12 cellular contexts compared by ENCODE assay signal in the genomic region with DNA sequence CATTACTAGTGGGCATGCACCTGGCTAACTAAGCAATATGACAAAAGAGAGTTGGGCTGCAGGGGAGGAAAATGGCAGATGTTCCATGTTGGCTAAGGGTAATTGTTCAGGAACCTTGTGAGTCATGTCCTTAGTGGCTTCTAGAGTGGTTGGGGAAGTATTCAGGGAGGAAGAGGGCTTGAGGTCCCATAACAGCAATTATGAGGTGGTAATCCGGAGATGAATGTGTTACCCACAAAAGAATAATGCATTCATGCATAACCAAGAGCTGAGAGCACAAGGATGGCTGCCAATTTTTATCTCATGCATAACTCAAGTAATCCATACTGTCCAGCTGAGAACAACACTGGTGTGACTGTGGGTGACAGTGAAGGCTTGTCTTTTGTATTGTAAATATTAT. TPM values are rescaled to one million over a fixed set of nuclear protein-coding genes. Genes with fewer than 3 reads are reported as not detected.
DNase-seq lines count a peak whose midpoint lies in the region; ATAC-seq, FAIRE-seq and TF ChIP-seq lines count a peak whose summit lies in the region.
"Had no signal": no experiment of that assay in that cellular context is flagged by ENCODE, and none has a peak within 500 bp of the region (broad histone marks: within the 10 kb centered on the region; RNA-seq: fewer than 3 reads in every experiment).

No MANE protein-coding gene starts in this region.

- no peak overlapping the region for H3K14ac ChIP-seq in mesenchymal stem cell (ENCODE audit: low read length in 2 of 2)

- DNase-seq in GDM1 (lab: John Stamatoyannopoulos, UW) (peak; percentile 36), HTR-8/SVneo (ENCODE audit: insufficient read length, low spot score) (no peak), NOMO-1 treated with dmso at 0.1 percent for 144 hours (lab: John Stamatoyannopoulos, UW; ENCODE audit: unreplicated experiment) (peak; percentile 22), mesenchymal stem cell (peak; percentile 17), mucosa of descending colon (no peak), Ammon's horn (ENCODE audit: low spot score) (no peak), GM10266 (ENCODE audit: extremely low spot score) (no peak)
- DNase-seq: activated gamma-delta T cell, islet precursor cell had no signal

- H4K91ac ChIP-seq in mesenchymal stem cell (ENCODE audit: low read length), result no peak overlapping the region

- no peaks in the 10 kb centered on the region for H3K79me1 ChIP-seq in mesenchymal stem cell (replicated peaks; ENCODE audit: low read length, poor library complexity, severe bottlenecking)

- H3K9ac ChIP-seq in mesenchymal stem cell (ENCODE audit: low read length), result no peak overlapping the region

- no CpG with 5 or more reads among the region's 1 CpG for whole genome bisulfite sequencing in mesenchymal stem cell

- H3K9me3 ChIP-seq in mesenchymal stem cell (ENCODE audit: control insufficient read depth, low read length) (no peaks in the 10 kb centered on the region), mucosa of descending colon (no peaks in the 10 kb centered on the region)

- no peak overlapping the region for H2AK5ac ChIP-seq in mesenchymal stem cell (ENCODE audit: low read length, severe bottlenecking)

- no peak overlapping the region for H3K18ac ChIP-seq in mesenchymal stem cell (ENCODE audit: low read depth in 1 of 2, low read length in 2 of 2)

- no peak overlapping the region for H3K4me2 ChIP-seq in mesenchymal stem cell (ENCODE audit: low read length, poor library complexity, severe bottlenecking)

- H3K27ac ChIP-seq in mesenchymal stem cell (ENCODE audit: low read length, poor library complexity, severe bottlenecking), result no peak overlapping the region

- no peak overlapping the region for H3K23ac ChIP-seq in mesenchymal stem cell (ENCODE audit: low read length in 2 of 2)

- no peak for ATAC-seq in mucosa of descending colon
- ATAC-seq in GM21786 (IDR thresholded peaks at IDR 0.05; ENCODE audit: unreplicated experiment), result no peak
- ATAC-seq: sciatic nerve had no signal

- no peaks in the 10 kb centered on the region for H3K36me3 ChIP-seq in mesenchymal stem cell (ENCODE audit: control insufficient read depth in 1 of 2, insufficient read depth in 2 of 2, low read depth in 1 of 2, low read length in 2 of 2)
- H3K36me3 ChIP-seq in mucosa of descending colon (ENCODE audit: low read depth), result no peaks in the 10 kb centered on the region

- H2BK5ac ChIP-seq in mesenchymal stem cell (ENCODE audit: low read depth, low read length, poor library complexity, severe bottlenecking), result no peak overlapping the region

- no peaks in the 10 kb centered on the region for H3K27me3 ChIP-seq in mesenchymal stem cell (ENCODE audit: control insufficient read depth in 1 of 2, insufficient read depth in 1 of 2, low read length in 2 of 2)

- H2AFZ ChIP-seq in mesenchymal stem cell (ENCODE audit: low read depth, low read length), result no peak overlapping the region

- no peaks in the 10 kb centered on the region for H3K4me1 ChIP-seq in mesenchymal stem cell (ENCODE audit: control insufficient read depth, insufficient read depth, low read depth, low read length)
- no peaks in the 10 kb centered on the region for H3K4me1 ChIP-seq in mucosa of descending colon (ENCODE audit: low read depth)

- no peak overlapping the region for H2BK15ac ChIP-seq in mesenchymal stem cell (ENCODE audit: low read depth, poor library complexity, severe bottlenecking)

- H3K4me3 ChIP-seq in mesenchymal stem cell (ENCODE audit: insufficient read depth in 1 of 2, low read depth in 1 of 2, low read length in 2 of 2) (no peak overlapping the region), mucosa of descending colon (no peak overlapping the region)

- no peak for TF ChIP-seq CTCF in mucosa of descending colon (IDR thresholded peaks at IDR 0.05)
- TF ChIP-seq CTCF in GM10266 (IDR thresholded peaks at IDR 0.05; ENCODE audit: control insufficient read depth, insufficient read depth, low read depth, missing control alignments), result no peak

- no peak overlapping the region for H2BK120ac ChIP-seq in mesenchymal stem cell (ENCODE audit: low read depth, low read length)

- H2BK12ac ChIP-seq in mesenchymal stem cell (ENCODE audit: low read length in 2 of 2), result no peak overlapping the region

- FAIRE-seq in HTR-8/SVneo (lab: Jason Lieb, UNC), result peak; percentile 58
- FAIRE-seq: TTC549 had no signal

- no peak overlapping the region for H4K8ac ChIP-seq in mesenchymal stem cell (ENCODE audit: low read length)

- no peak overlapping the region for H3K4ac ChIP-seq in mesenchymal stem cell (ENCODE audit: low read depth in 1 of 2, low read length in 2 of 2)

- intact Hi-C loops in mucosa of descending colon (cut with DNase I, micrococcal nuclease), result no loop called here

RNA-seq across cellular contexts. Expression of gene TMEFF2, which starts 42.9 kb away (rescaled TPM):
- not detected for polyA plus RNA-seq in mesenchymal stem cell (2013, experiment 1 of 2)
- polyA plus RNA-seq in mesenchymal stem cell (2013, experiment 2 of 2), result 0.03 TPM
- total RNA-seq in mucosa of descending colon, result 1 to 10 TPM in 1 of 3 donors, under 1 TPM in 1, not detected in 1; 0.31 to 1.0 TPM
- total RNA-seq: sciatic nerve had no signal

Comparison
In these comparisons a context has a peak if more than half of its experiments do, and no peak if none do; other contexts are left out.
1. DNase-seq: peak in GDM1 (single experiment), NOMO-1 treated with dmso at 0.1 percent for 144 hours (single experiment) and mesenchymal stem cell (single experiment); none in HTR-8/SVneo (single experiment), mucosa of descending colon (0 of 3), Ammon's horn (single experiment) and GM10266 (single experiment).